Comparison of ENCODE assay signal across 8 cellular contexts in the genomic region with DNA sequence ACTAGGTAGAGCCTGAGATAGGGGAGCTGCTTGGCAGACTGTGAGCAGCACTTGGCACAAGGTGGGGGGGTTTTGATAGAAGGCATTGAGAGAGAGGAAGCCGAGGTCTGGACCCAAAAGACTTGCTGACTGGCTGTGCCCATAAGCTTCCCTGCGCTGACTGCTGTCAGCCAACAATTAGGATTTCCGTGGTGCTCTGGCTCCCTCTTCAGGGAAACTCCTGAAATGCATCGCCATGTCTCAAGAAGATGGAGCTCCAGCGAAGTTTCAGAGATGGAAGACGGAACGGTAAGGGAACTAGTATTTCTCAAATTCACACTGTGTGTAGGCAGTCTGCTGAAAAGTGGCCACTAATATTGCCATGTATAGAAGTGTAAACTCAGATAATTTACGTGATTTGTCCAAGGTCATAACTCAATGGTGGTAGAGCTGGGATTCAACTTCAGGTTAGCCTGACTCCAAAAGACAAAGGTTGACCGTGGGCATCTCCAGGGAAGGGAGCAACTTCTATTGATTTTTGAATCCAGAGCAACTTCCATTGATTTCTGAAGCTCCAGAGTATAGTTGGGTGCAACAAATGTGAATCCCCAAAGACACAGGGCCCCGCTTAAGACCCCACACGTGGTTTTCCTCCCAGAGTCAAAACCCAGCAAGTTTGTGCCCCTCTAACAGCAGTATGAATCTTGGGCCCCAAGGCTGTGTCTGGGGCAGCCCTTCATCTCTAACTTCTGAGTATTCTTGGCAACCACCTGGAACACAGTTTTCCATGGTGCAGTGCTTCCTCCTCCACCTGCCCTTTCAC.
A peak's percentile ranks its signal among the peaks of the same experiment; 100 is the strongest.
DNase-seq lines count a peak whose midpoint lies in the region; ATAC-seq, FAIRE-seq and TF ChIP-seq lines count a peak whose summit lies in the region.

No MANE protein-coding gene starts in this region.

- TF ChIP-seq CTCF in fibroblast of pulmonary artery (IDR thresholded peaks at IDR 0.05; ENCODE audit: low read length, missing control alignments) = peak; percentile 97

- no peak overlapping the region for H3K4me3 ChIP-seq in fibroblast of pulmonary artery (replicated peaks; ENCODE audit: low read depth, low read length)

- H3K4me1 Mint-ChIP-seq in activated T-cell treated with anti-CD3 and anti-CD28 coated beads, Interleukin-2, amount 50 U/mL, for 24 hours (ENCODE audit: low read depth) = peaks cover 32% of the 10 kb centered on the region

- H3K27ac Mint-ChIP-seq in activated T-cell treated with anti-CD3 and anti-CD28 coated beads, Interleukin-2, amount 50 U/mL, for 24 hours = no peak overlapping the region

- ATAC-seq in GM19463 (IDR thresholded peaks at IDR 0.05; ENCODE audit: unreplicated experiment) = no peak

- DNase-seq in ELF-1 (ENCODE audit: low read depth, low spot score) (peak; percentile 47), HUDEP-2 (lab: John Stamatoyannopoulos, UW; ENCODE audit: unreplicated experiment in 76 of 76) (peak in 63 of 76 experiments; percentile 1 to 74 (median 43)), RCC 7860 (ENCODE audit: low spot score) (peak; percentile 47), fibroblast of pulmonary artery (ENCODE audit: low read depth) (peak; percentile 87), nucleus accumbens (lab: John Stamatoyannopoulos, UW) (peak in 49 of 56 donors; percentile 8 to 83 (median 47)), stromal cell of bone marrow (ENCODE audit: low read depth) (peak; percentile 62)
- peak; percentile 86 for DNase-seq in activated T-cell treated with anti-CD3 and anti-CD28 coated beads, Interleukin-2, amount 50 U/mL, for 24 hours

- no peaks in the 10 kb centered on the region for H3K27me3 Mint-ChIP-seq in activated T-cell treated with anti-CD3 and anti-CD28 coated beads, Interleukin-2, amount 50 U/mL, for 24 hours

- no peaks in the 10 kb centered on the region for H3K9me3 Mint-ChIP-seq in activated T-cell treated with anti-CD3 and anti-CD28 coated beads, Interleukin-2, amount 50 U/mL, for 24 hours

- H3K36me3 Mint-ChIP-seq in activated T-cell treated with anti-CD3 and anti-CD28 coated beads, Interleukin-2, amount 50 U/mL, for 24 hours (ENCODE audit: low read depth) = no peaks in the 10 kb centered on the region

- no peak overlapping the region for H3K4me3 Mint-ChIP-seq in activated T-cell treated with anti-CD3 and anti-CD28 coated beads, Interleukin-2, amount 50 U/mL, for 24 hours

- no peak for FAIRE-seq in RCC 7860 (lab: Jason Lieb, UNC)
